ENCODE assay signal across 25 cellular contexts in the genomic region with DNA sequence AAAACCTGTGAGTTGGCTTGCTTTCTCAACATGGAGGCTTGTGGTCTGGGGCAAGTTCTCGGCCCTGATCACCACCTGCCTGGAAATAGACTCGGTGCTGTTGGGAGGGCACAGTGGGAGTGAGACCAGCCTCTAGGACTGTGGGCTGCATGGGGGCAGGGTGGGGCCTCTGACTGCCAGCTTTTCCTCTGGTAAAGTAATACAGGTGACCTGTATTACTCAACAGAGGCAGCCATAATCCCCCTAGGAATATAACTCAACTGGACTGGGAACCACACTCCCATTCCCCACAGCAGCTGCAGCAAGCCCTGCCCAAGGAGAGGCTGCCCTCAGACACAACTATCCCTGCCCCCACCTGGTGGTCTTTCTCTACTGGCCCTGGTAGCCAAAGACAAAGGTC.
"Had no signal": no experiment of that assay in that cellular context is flagged by ENCODE, and none has a peak within 500 bp of the region (broad histone marks: within the 10 kb centered on the region; RNA-seq: fewer than 3 reads in every experiment).

No MANE protein-coding gene starts in this region.

- H3K4me3 ChIP-seq: adrenal gland, body of pancreas, breast epithelium had no signal

- H3K27me3 ChIP-seq: adrenal gland, body of pancreas, breast epithelium had no signal

- H3K9me3 ChIP-seq: body of pancreas had no signal

- H3K27ac ChIP-seq: adrenal gland, body of pancreas, breast epithelium had no signal

- H3K4me1 ChIP-seq: breast epithelium had no signal

- H3K36me3 ChIP-seq: adrenal gland, breast epithelium had no signal

- DNase-seq: activated CD4-positive, alpha-beta T cell treated with anti-CD3 and anti-CD28 coated beads for 36 hours; activated CD4-positive, alpha-beta T cell treated with anti-CD3 and anti-CD28 coated beads, Interleukin-2, amount 10 ng/mL, durations not matched to agents 7 days and 5 days; activated CD4-positive, alpha-beta T cell treated with anti-CD3 and anti-CD28 coated beads, Interleukin-2, amount 50 U/mL, for 48 hours; activated CD8-positive, alpha-beta memory T cell treated with anti-CD3 and anti-CD28 coated beads, Interleukin-2, amount 50 U/mL, for 4 hours; activated CD8-positive, alpha-beta T cell treated with anti-CD3 and anti-CD28 coated beads, Interleukin-2, amount 10 ng/mL, durations not matched to agents 7 days and 5 days; activated gamma-delta T cell treated with Interleukin-2 at 50 U/mL for 16 hours; activated naive CD4-positive, alpha-beta T cell treated with anti-CD3 and anti-CD28 coated beads for 36 hours; activated T-cell treated with anti-CD3 and anti-CD28 coated beads for 4 hours; activated T-cell treated with anti-CD3 and anti-CD28 coated beads, Interleukin-2, amount 50 U/mL, for 4 hours; adrenal gland; Karpas-422; KBM-7; NCI-H1105 treated with DMSO at 0.1 percent for 48 hours; NCI-H1694 treated with DMSO at 0.1 percent for 48 hours; NCI-H2107; NCI-H2171; NCI-H2227 treated with DMSO at 0.1 percent for 48 hours; NCI-H446; NCI-H510A treated with DMSO at 0.1 percent for 48 hours; OCI-M1; Right ventricle myocardium superior had no signal

- ATAC-seq: activated CD4-positive, alpha-beta T cell treated with anti-CD3 and anti-CD28 coated beads for 36 hours; activated CD4-positive, CD25-positive, alpha-beta regulatory T cell treated with anti-CD3 and anti-CD28 coated beads, Interleukin-2, amount 50 U/mL, for 24 hours; activated CD8-positive, alpha-beta T cell treated with anti-CD3 and anti-CD28 coated beads, Interleukin-2, amount 10 ng/mL, durations not matched to agents 7 days and 5 days; activated naive CD4-positive, alpha-beta T cell treated with anti-CD3 and anti-CD28 coated beads, Interleukin-2, amount 50 U/mL, for 72 hours; activated T-cell treated with anti-CD3 and anti-CD28 coated beads, Interleukin-2, amount 50 U/mL, for 4 hours; body of pancreas had no signal
